ENCODE assay signal across 5 cellular contexts in genomic region chr5:56150756-56151155, GRCh38.
A peak's percentile ranks its signal among the peaks of the same experiment; 100 is the strongest.
DNase-seq lines count a peak whose midpoint lies in the region; ATAC-seq, FAIRE-seq and TF ChIP-seq lines count a peak whose summit lies in the region.
"Not testable (repeated sequence)": the region's sequence is repeated elsewhere in the genome, so short reads cannot be mapped to it uniquely, and the experiment has no call there.

No MANE protein-coding gene starts in this region.

- H2BK5ac ChIP-seq in IMR-90 (ENCODE audit: low read depth, low read length, poor library complexity, severe bottlenecking): not testable (repeated sequence)

- POLR2A ChIA-PET in IMR-90 (lab: Charles Lee; ENCODE audit: unreplicated experiment); K562 (lab: Yijun Ruan, JAX): not testable (repeated sequence)

- WGBS in IMR-90 (ENCODE audit: extremely low coverage in 2 of 2, insufficient read length in 1 of 2), 2 experiments: no CpG with 5 or more reads among the region's 9 CpGs
- WGBS in K562 (ENCODE audit: insufficient coverage, low coverage, missing lambda C conversion rate): 67% methylated on average over 9 of the region's 9 CpGs

- H3K27me3 ChIP-seq in BLaER1 treated with 17β-estradiol and CSF1 and Interleukin-3, amounts not matched to agents 10 nM and 100 nM; IMR-90 (ENCODE audit: control insufficient read depth, insufficient read depth, low read length); MM.1S (replicated peaks; ENCODE audit: insufficient read depth, low read length); K562 (ENCODE audit: control insufficient read depth in 2 of 2, insufficient read depth in 2 of 2, low read length in 2 of 2): not testable (repeated sequence)

- H3K23ac ChIP-seq in IMR-90 (ENCODE audit: low read depth, low read length): not testable (repeated sequence)

- not testable (repeated sequence) for H2AK9ac ChIP-seq in IMR-90 (replicated peaks; ENCODE audit: low read depth, low read length, poor library complexity)

- not testable (repeated sequence) for H3K14ac ChIP-seq in IMR-90 (replicated peaks; ENCODE audit: low read depth, low read length)

- H3K4me3 ChIP-seq in BLaER1 treated with 17β-estradiol and CSF1 and Interleukin-3, amounts not matched to agents 10 nM and 100 nM; IMR-90 (ENCODE audit: insufficient read depth, low read depth, low read length); MM.1S (ENCODE audit: low read length); K562: not testable (repeated sequence)

- 0 out of 2 replicates have a peak, but pooled peaks cover 14% of the 10 kb centered on the region for H3K79me2 ChIP-seq in MM.1S (ENCODE audit: low read length)
- H3K79me2 ChIP-seq in K562 (ENCODE audit: control insufficient read depth, insufficient read depth, low read length): not testable (repeated sequence)

- BruUV-seq in IMR-90 (replicated peaks; lab: Mats Ljungman, UMichigan); K562 (replicated peaks; lab: Mats Ljungman, UMichigan): not testable (repeated sequence)

- dilution Hi-C loops in IMR-90 (cut with HindIII; ENCODE audit: low sequenced_read_pairs, unreplicated experiment): not testable (repeated sequence)

- ATAC-seq in IMR-90 (ENCODE audit: low read depth); K562: not testable (repeated sequence)

- H3K79me1 ChIP-seq in IMR-90 (ENCODE audit: low read depth in 1 of 2, low read length in 2 of 2): not testable (repeated sequence)

- H3K27ac ChIP-seq in BLaER1 treated with 17β-estradiol and CSF1 and Interleukin-3, amounts not matched to agents 10 nM and 100 nM: peak overlapping the region in 4 of 11 experiments; percentile 23 to 47 (median 40); a peak in 5 of 22 replicates
- H3K27ac ChIP-seq in IMR-90 (ENCODE audit: insufficient read depth, low read length); K562 (ENCODE audit: extremely low read depth, low read depth, low read length): not testable (repeated sequence)
- peak overlapping the region; percentile 96; the same call in 1 of the 2 replicates for H3K27ac ChIP-seq in MM.1S (ENCODE audit: low read length)

- H3K56ac ChIP-seq in IMR-90 (ENCODE audit: extremely low read depth, insufficient read depth, low read length): not testable (repeated sequence)

- intact Hi-C loops in IMR-90 (cut with micrococcal nuclease); activated CD4-positive, alpha-beta T cell treated with anti-CD3 and anti-CD28 coated beads, Interleukin-2, amount 10 ng/mL, durations not matched to agents 24 days and 14 days (cut with micrococcal nuclease); K562 (cut with micrococcal nuclease): not testable (repeated sequence)

- H4K20me1 ChIP-seq in BLaER1 treated with 17β-estradiol and CSF1 and Interleukin-3, amounts not matched to agents 10 nM and 100 nM; IMR-90 (ENCODE audit: insufficient read depth, low read length); MM.1S (ENCODE audit: insufficient read depth, low read length); K562 (replicated peaks; ENCODE audit: control insufficient read depth, insufficient read depth, low read length): not testable (repeated sequence)

- not testable (repeated sequence) for H2BK120ac ChIP-seq in IMR-90 (ENCODE audit: low read depth, low read length)

- not testable (repeated sequence) for H2AK5ac ChIP-seq in IMR-90 (ENCODE audit: low read depth, low read length)

- not testable (repeated sequence) for H3K27ac Mint-ChIP-seq in activated CD4-positive, alpha-beta T cell treated with anti-CD3 and anti-CD28 coated beads, Interleukin-2, amount 10 ng/mL, durations not matched to agents 24 days and 14 days

- not testable (repeated sequence) for H3K36me3 ChIP-seq in BLaER1 treated with 17β-estradiol and CSF1 and Interleukin-3, amounts not matched to agents 10 nM and 100 nM; IMR-90 (ENCODE audit: control insufficient read depth, insufficient read depth, low read length); MM.1S (replicated peaks; ENCODE audit: insufficient read depth, low read length); K562 (ENCODE audit: control insufficient read depth, insufficient read depth, low read length)

- H2BK20ac ChIP-seq in IMR-90 (ENCODE audit: low read depth, low read length): not testable (repeated sequence)

- peak overlapping the region in 8 of 11 experiments; percentile 12 to 85 (median 50); a peak in 12 of 22 replicates for H3K4me2 ChIP-seq in BLaER1 treated with 17β-estradiol and CSF1 and Interleukin-3, amounts not matched to agents 10 nM and 100 nM
- not testable (repeated sequence) for H3K4me2 ChIP-seq in IMR-90 (ENCODE audit: low read depth, low read length); MM.1S (ENCODE audit: low read depth, low read length); K562 (ENCODE audit: insufficient read depth, low read length)

- in situ Hi-C loops in IMR-90 (cut with MboI; ENCODE audit: low sequenced_read_pairs); K562 (cut with MboI): not testable (repeated sequence)

- H3K36me3 Mint-ChIP-seq in activated CD4-positive, alpha-beta T cell treated with anti-CD3 and anti-CD28 coated beads, Interleukin-2, amount 10 ng/mL, durations not matched to agents 24 days and 14 days (ENCODE audit: low read depth): not testable (repeated sequence)

- H3K9me3 Mint-ChIP-seq in activated CD4-positive, alpha-beta T cell treated with anti-CD3 and anti-CD28 coated beads, Interleukin-2, amount 10 ng/mL, durations not matched to agents 24 days and 14 days: not testable (repeated sequence)

- CTCF ChIA-PET in IMR-90 (lab: Yijun Ruan, JAX); K562 (lab: Yijun Ruan, JAX; ENCODE audit: low intra/inter-chr PET ratio): not testable (repeated sequence)

- not testable (repeated sequence) for TF ChIP-seq CTCF in IMR-90 (conservative IDR thresholded peaks at IDR 0.05; ENCODE audit: low read depth, low read length); MM.1S (IDR thresholded peaks at IDR 0.05; ENCODE audit: low read length); K562 (IDR thresholded peaks at IDR 0.05 in 2 of 3, conservative IDR thresholded peaks at IDR 0.05 in 1 of 3; ENCODE audit: insufficient read depth in 2 of 3, low read depth in 1 of 3, low read length in 3 of 3)

- H2BK15ac ChIP-seq in IMR-90 (ENCODE audit: low read depth, low read length): not testable (repeated sequence)

- TF ChIP-seq RAD21 in IMR-90 (IDR thresholded peaks at IDR 0.05; ENCODE audit: low read length); K562 (CRISPR knock-in tag; conservative IDR thresholded peaks at IDR 0.05 in 1 of 2, IDR thresholded peaks at IDR 0.05 in 1 of 2): not testable (repeated sequence)

- H3K4me1 ChIP-seq in BLaER1 treated with 17β-estradiol and CSF1 and Interleukin-3, amounts not matched to agents 10 nM and 100 nM: peaks cover 86 to 100% (median 95%) of the 10 kb centered on the region in 10 experiments
- H3K4me1 ChIP-seq in IMR-90 (ENCODE audit: control insufficient read depth, insufficient read depth, low read length) (peaks cover 11% of the 10 kb centered on the region), MM.1S (ENCODE audit: low read length) (peaks cover 75% of the 10 kb centered on the region), K562 (replicated peaks in 1 of 2; ENCODE audit: control insufficient read depth in 2 of 2, insufficient read depth in 2 of 2, low read length in 2 of 2) (peaks cover 0 to 11% of the 10 kb centered on the region in 2 experiments; a peak in 3 of 5 replicates)

- TF ChIP-seq EP300 in K562 (IDR thresholded peaks at IDR 0.05; ENCODE audit: low read length): not testable (repeated sequence)

- not testable (repeated sequence) for H3K27me3 Mint-ChIP-seq in activated CD4-positive, alpha-beta T cell treated with anti-CD3 and anti-CD28 coated beads, Interleukin-2, amount 10 ng/mL, durations not matched to agents 24 days and 14 days

- H4K91ac ChIP-seq in IMR-90 (ENCODE audit: insufficient read depth, low read depth, low read length): not testable (repeated sequence)

- peaks cover 47% of the 10 kb centered on the region for H3K4me1 Mint-ChIP-seq in activated CD4-positive, alpha-beta T cell treated with anti-CD3 and anti-CD28 coated beads, Interleukin-2, amount 10 ng/mL, durations not matched to agents 24 days and 14 days

- H3K9me1 ChIP-seq in IMR-90 (ENCODE audit: insufficient read depth, low read length); K562 (ENCODE audit: control insufficient read depth, insufficient read depth, low read length): not testable (repeated sequence)

- not testable (repeated sequence) for H3K9ac ChIP-seq in BLaER1 treated with 17β-estradiol and CSF1 and Interleukin-3, amounts not matched to agents 10 nM and 100 nM; IMR-90 (ENCODE audit: low read depth, low read length); MM.1S (ENCODE audit: low read length); K562 (ENCODE audit: insufficient read depth in 1 of 2, low read depth in 2 of 2, low read length in 2 of 2)

- not testable (repeated sequence) for H4K5ac ChIP-seq in IMR-90 (ENCODE audit: low read depth, low read length)

- H3K9me3 ChIP-seq in BLaER1 treated with 17β-estradiol and CSF1 and Interleukin-3, amounts not matched to agents 10 nM and 100 nM (replicated peaks in 1 of 11): peaks cover 0 to 12% (median 9%) of the 10 kb centered on the region in 11 experiments; a peak in 15 of 22 replicates
- not testable (repeated sequence) for H3K9me3 ChIP-seq in IMR-90 (ENCODE audit: control insufficient read depth, insufficient read depth, low read length); MM.1S (replicated peaks; ENCODE audit: insufficient read depth, low read length); K562 (replicated peaks; ENCODE audit: control insufficient read depth, insufficient read depth, low read depth, low read length)

- not testable (repeated sequence) for TF ChIP-seq POLR2A in IMR-90 (IDR thresholded peaks at IDR 0.05; ENCODE audit: low read depth, low read length); K562 (conservative IDR thresholded peaks at IDR 0.05)

- peaks cover 83% of the 10 kb centered on the region for H3F3A ChIP-seq in MM.1S (ENCODE audit: insufficient read depth, low read length)

- not testable (repeated sequence) for H3K4ac ChIP-seq in IMR-90 (ENCODE audit: low read depth, low read length)

- not testable (repeated sequence) for H3K18ac ChIP-seq in IMR-90 (ENCODE audit: low read depth, low read length)

- not testable (repeated sequence) for FAIRE-seq in K562 (lab: Jason Lieb, UNC)

- H4K8ac ChIP-seq in IMR-90 (ENCODE audit: low read depth in 2 of 2, low read length in 2 of 2): not testable (repeated sequence)

- not testable (repeated sequence) for H3K9me2 ChIP-seq in MM.1S (replicated peaks; ENCODE audit: insufficient read depth, low read length)

- H3K4me3 Mint-ChIP-seq in activated CD4-positive, alpha-beta T cell treated with anti-CD3 and anti-CD28 coated beads, Interleukin-2, amount 10 ng/mL, durations not matched to agents 24 days and 14 days: not testable (repeated sequence)

- not testable (repeated sequence) for DNase-seq in IMR-90; MM.1S; K562 (ENCODE audit: extremely low read depth in 1 of 4, low spot score in 3 of 4)
- DNase-seq in activated CD4-positive, alpha-beta T cell treated with anti-CD3 and anti-CD28 coated beads, Interleukin-2, amount 10 ng/mL, durations not matched to agents 24 days and 14 days: peak; percentile 30

- not testable (repeated sequence) for H2AFZ ChIP-seq in IMR-90 (replicated peaks; ENCODE audit: low read length, poor library complexity); MM.1S (ENCODE audit: low read length); K562 (ENCODE audit: low read depth, low read length)
